ENCODE assay signal across 8 cellular contexts in the genomic region with DNA sequence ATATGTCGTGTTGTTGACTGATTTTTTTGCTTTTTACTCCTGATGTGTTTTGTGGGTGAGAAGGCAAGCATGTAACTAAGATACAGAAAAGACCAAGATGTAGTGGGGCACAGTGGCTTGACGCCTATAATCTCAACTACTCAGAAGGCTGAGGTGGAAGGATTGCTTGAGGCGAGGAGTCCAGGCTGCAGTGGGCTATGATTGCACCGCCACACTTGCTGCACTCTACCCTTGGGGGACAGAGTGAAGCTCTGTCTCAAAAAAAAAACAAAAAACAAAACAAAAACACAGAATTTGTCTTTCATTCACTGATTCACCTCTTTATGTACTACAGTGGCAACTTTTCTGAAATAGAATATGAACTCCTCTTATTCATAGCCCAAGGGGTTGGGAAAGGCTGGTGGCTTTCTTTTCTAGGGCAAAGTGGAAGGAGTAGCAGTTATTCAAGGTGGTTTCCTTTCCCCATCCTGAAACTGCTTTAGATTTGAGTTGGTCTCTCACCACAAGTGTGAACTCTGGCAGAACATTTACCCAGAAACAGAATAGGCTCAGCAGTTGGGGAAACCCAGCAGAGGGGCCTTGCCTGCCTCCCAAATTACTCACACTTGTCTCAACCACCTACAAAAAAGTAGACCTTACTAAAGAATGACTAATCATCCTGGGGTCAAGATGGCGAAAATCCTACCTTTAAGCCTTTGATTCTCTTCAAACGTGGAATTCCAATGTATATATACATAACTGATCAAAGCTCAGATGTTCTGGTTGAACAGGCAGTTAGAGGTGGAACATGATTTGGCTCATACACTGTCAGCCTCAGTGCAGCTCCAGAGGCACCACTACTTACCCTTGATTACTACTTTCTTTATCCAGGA. TPM values are rescaled to one million over a fixed set of nuclear protein-coding genes. Genes with fewer than 3 reads are reported as not detected.
DNase-seq lines count a peak whose midpoint lies in the region; ATAC-seq lines count a peak whose summit lies in the region.

No MANE protein-coding gene starts in this region.

- DNase-seq in activated T-cell treated with anti-CD3 and anti-CD28 coated beads for 24 hours (ENCODE audit: low read depth) (peak; percentile 66), activated T-helper 1 cell treated with Interleukin-2 at 50 U/mL for 16 hours (ENCODE audit: low read depth) (peak; percentile 7), H4 (ENCODE audit: low spot score) (no peak), NCI-H345 (lab: John Stamatoyannopoulos, UW) (no peak), NCI-H187 treated with DMSO at 0.1 percent for 48 hours (lab: John Stamatoyannopoulos, UW) (no peak)
- no peak for DNase-seq in activated T-cell treated with anti-CD3 and anti-CD28 coated beads, Interleukin-2, amount 50 U/mL, for 1 hour
- peak; percentile 46 for DNase-seq in stimulated activated CD4-positive, alpha-beta T cell treated with anti-CD3 and anti-CD28 coated beads, Interleukin-12 subunit alpha, Interleukin-12 subunit beta, amount 100 ng/mL, for 4 hours

- ATAC-seq in HG03469 (IDR thresholded peaks at IDR 0.05; ENCODE audit: unreplicated experiment) = peak; percentile 73

RNA-seq across cellular contexts. Expression of gene TANK, which starts 6.5 kb away (rescaled TPM):
- 64.4 and 71.3 TPM in 2 replicates for total RNA-seq in H4 (2014; rRNA removed; shearing (Covaris generic))

Comparison
In these comparisons a context has a peak if more than half of its experiments do, and no peak if none do; other contexts are left out.
1. DNase-seq: peak in activated T-cell treated with anti-CD3 and anti-CD28 coated beads for 24 hours (single experiment), activated T-helper 1 cell treated with Interleukin-2 at 50 U/mL for 16 hours (single experiment) and stimulated activated CD4-positive, alpha-beta T cell treated with anti-CD3 and anti-CD28 coated beads, Interleukin-12 subunit alpha, Interleukin-12 subunit beta, amount 100 ng/mL, for 4 hours (single experiment); none in activated T-cell treated with anti-CD3 and anti-CD28 coated beads, Interleukin-2, amount 50 U/mL, for 1 hour (single experiment), H4 (single experiment), NCI-H345 (single experiment) and NCI-H187 treated with DMSO at 0.1 percent for 48 hours (single experiment).